In the genomic region with DNA sequence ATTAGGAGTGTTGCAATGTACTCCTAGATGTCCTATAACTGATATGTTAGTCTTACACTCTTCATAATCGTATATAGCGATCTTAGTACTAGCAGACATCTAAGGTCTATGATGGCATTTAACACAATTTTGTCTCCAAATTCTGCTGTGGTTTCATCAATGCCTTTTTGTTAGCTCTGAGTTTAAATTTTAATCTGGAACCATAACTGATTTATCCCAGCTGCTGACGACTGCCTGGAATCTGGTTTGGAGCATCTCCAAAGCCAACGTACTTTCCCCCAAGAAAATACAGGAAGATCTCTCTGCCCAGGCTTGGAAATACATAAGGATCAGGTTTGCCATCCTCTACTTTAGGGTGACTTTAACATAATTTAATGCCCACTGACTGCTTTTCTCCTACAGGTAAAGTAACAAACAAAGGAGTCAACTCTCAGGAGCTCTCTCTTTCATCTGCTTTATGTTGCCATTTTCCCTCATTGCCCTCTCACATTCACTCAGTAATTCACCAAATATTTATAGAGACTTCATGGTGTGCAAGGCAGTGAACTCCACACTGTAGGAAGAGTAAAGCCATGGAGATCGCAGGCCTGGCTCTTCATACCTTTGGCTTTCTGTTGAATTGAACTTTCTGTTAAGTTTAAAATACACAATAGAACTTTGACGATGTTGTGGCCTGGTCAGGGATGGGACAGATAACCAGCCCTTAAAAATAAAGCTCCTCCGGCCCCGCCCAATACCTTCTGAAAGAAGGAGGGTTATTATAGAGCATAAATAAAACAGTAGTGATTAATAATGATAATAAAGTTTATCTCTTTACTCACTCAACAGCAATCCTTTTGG, we compare ENCODE assay signal across 22 cellular contexts. TPM values are rescaled to one million over a fixed set of nuclear protein-coding genes. Genes with fewer than 3 reads are reported as not detected.
DNase-seq lines count a peak whose midpoint lies in the region; ATAC-seq and TF ChIP-seq lines count a peak whose summit lies in the region.
"Had no signal": no experiment of that assay in that cellular context is flagged by ENCODE, and none has a peak within 500 bp of the region (broad histone marks: within the 10 kb centered on the region; RNA-seq: fewer than 3 reads in every experiment).

No MANE protein-coding gene starts in this region.

- H4K20me1 ChIP-seq in GM23248 (ENCODE audit: insufficient read depth): no peaks in the 10 kb centered on the region

- H3K4me1 ChIP-seq in GM23248 (ENCODE audit: insufficient read depth) (no peaks in the 10 kb centered on the region), ovary (ENCODE audit: insufficient read depth) (peaks cover 2% of the 10 kb centered on the region)
- H3K4me1 ChIP-seq: colonic mucosa, upper lobe of left lung had no signal

- no peaks in the 10 kb centered on the region for H3K9me3 Mint-ChIP-seq in chondrocyte (ENCODE audit: low read depth)
- H3K9me3 Mint-ChIP-seq: T-cell had no signal

- no peak overlapping the region for H3K4me2 ChIP-seq in GM23248 (ENCODE audit: unreplicated experiment)
- H3K4me2 ChIP-seq: GM23338 had no signal

- peak overlapping the region; percentile 29 for H3K27ac Mint-ChIP-seq in chondrocyte (ENCODE audit: unreplicated experiment)
- H3K27ac Mint-ChIP-seq: B cell, GM23338, T-cell had no signal

- H3F3A ChIP-seq in GM23248 (ENCODE audit: insufficient read depth): no peaks in the 10 kb centered on the region

- no peak overlapping the region for H3K27ac ChIP-seq in GM23248
- peak overlapping the region in 1 of 2 donors; percentile 2 for H3K27ac ChIP-seq in ovary
- H3K27ac ChIP-seq: colonic mucosa, skin epidermis, upper lobe of left lung had no signal

- H3K27me3 ChIP-seq in GM23248 (replicated peaks; ENCODE audit: insufficient read depth): no peaks in the 10 kb centered on the region
- H3K27me3 ChIP-seq in ovary: no peaks in the 10 kb centered on the region
- H3K27me3 ChIP-seq: colonic mucosa, upper lobe of left lung had no signal

- no peak overlapping the region for H3K9ac ChIP-seq in GM23248

- H3K36me3 Mint-ChIP-seq in chondrocyte (ENCODE audit: low read depth): peaks cover 11% of the 10 kb centered on the region
- H3K36me3 Mint-ChIP-seq: T-cell had no signal

- ATAC-seq in sciatic nerve (peak; percentile 40), HG02610 (IDR thresholded peaks at IDR 0.05; ENCODE audit: unreplicated experiment) (no peak)
- ATAC-seq: GM23338; stimulated activated naive CD8-positive, alpha-beta T cell treated with anti-CD3 and anti-CD28 coated beads, Interleukin-15, Interleukin-2, amounts not matched to agents 100 U/mL and 50 U/mL, for 24 hours; T-cell had no signal

- no peak for TF ChIP-seq POLR2A in ovary (IDR thresholded peaks at IDR 0.05)

- no peak for TF ChIP-seq CTCF in chondrocyte (IDR thresholded peaks at IDR 0.05)
- TF ChIP-seq CTCF in ovary (IDR thresholded peaks at IDR 0.05): no peak

- H3K36me3 ChIP-seq in GM23248 (ENCODE audit: low read depth) (no peaks in the 10 kb centered on the region), ovary (no peaks in the 10 kb centered on the region)
- H3K36me3 ChIP-seq: colonic mucosa, upper lobe of left lung had no signal

- H3K27me3 Mint-ChIP-seq in chondrocyte (ENCODE audit: low read depth): no peaks in the 10 kb centered on the region
- H3K27me3 Mint-ChIP-seq: B cell had no signal

- no peak overlapping the region for H3K4me3 Mint-ChIP-seq in chondrocyte (ENCODE audit: unreplicated experiment)
- H3K4me3 Mint-ChIP-seq: B cell, GM23338, T-cell had no signal

- H3K4me1 Mint-ChIP-seq in chondrocyte (ENCODE audit: low read depth): peaks cover 19% of the 10 kb centered on the region
- H3K4me1 Mint-ChIP-seq: B cell, GM23338, T-cell had no signal

- no peaks in the 10 kb centered on the region for H3K9me3 ChIP-seq in GM23248 (ENCODE audit: low read depth)
- H3K9me3 ChIP-seq in ovary: no peaks in the 10 kb centered on the region
- H3K9me3 ChIP-seq: colonic mucosa, upper lobe of left lung had no signal

- TF ChIP-seq EP300 in ovary (IDR thresholded peaks at IDR 0.05): no peak

- H3K9me2 ChIP-seq in GM23248 (ENCODE audit: insufficient read depth): no peaks in the 10 kb centered on the region

- H2AFZ ChIP-seq in GM23248: 0 out of 2 replicates have a peak overlapping the region, but pooled peaks have one; percentile 13
- H2AFZ ChIP-seq: GM23338 had no signal

- H3K79me2 ChIP-seq in GM23248 (ENCODE audit: insufficient read depth): no peaks in the 10 kb centered on the region

- 63% methylated on average over 8 of the region's 8 CpGs for WGBS in GM23248 (ENCODE audit: low coverage in 1 of 2, low lambda C conversion rate in 2 of 2, missing lambda C conversion rate in 2 of 2), 2 experiments
- WGBS in ovary, 3 donors: 47 to 49% (median 49%) methylated on average over 8 of the region's 8 CpGs

- intact Hi-C loops in sciatic nerve (cut with DNase I): no loop called here
- intact Hi-C loops in ovary (cut with DNase I): no loop called here

- in situ Hi-C loops in GM23248 (cut with MboI): no loop called here

- DNase-seq in GM23248: no peak
- no peak for DNase-seq in chondrocyte (ENCODE audit: low spot score)
- peak; percentile 39 for DNase-seq in glomerular visceral epithelial cell (ENCODE audit: extremely low spot score)
- DNase-seq in sciatic nerve (ENCODE audit: low spot score): no peak
- DNase-seq in NCI-H226: no peak
- DNase-seq in NCI-H510A (lab: John Stamatoyannopoulos, UW): no peak
- no peak for DNase-seq in ovary
- DNase-seq: activated CD4-positive, alpha-beta T cell treated with anti-CD3 and anti-CD28 coated beads, Interleukin-2, amount 50 U/mL, for 1 hour; activated naive CD4-positive, alpha-beta T cell treated with Interleukin-2 at 50 U/mL for 16 hours; aorta; colonic mucosa; NCI-H1105; NCI-H526; SHP77; stimulated activated naive CD8-positive, alpha-beta T cell treated with anti-CD3 and anti-CD28 coated beads, Interleukin-15, Interleukin-2, amounts not matched to agents 100 U/mL and 50 U/mL, for 24 hours; T-cell; upper lobe of left lung had no signal

- H3K4me3 ChIP-seq in GM23248 (no peak overlapping the region), ovary (no peak overlapping the region)
- H3K4me3 ChIP-seq: colonic mucosa, GM23338, lung, skin epidermis, upper lobe of left lung had no signal

RNA-seq across cellular contexts. Expression of gene SPART, which starts 23.3 kb away (rescaled TPM):
- total RNA-seq in GM23248 (2014; rRNA removed; shearing (Covaris generic)): 77.1 and 82.4 TPM in 2 replicates
- 66.3 and 72.8 TPM in 2 replicates for polyA plus RNA-seq in GM23248 (2016; fragmentation: Nextera tagmentation; extraction: Ambion mirVana)
- 93.6 to 97.1 TPM (median 95.6 TPM) in 3 replicates for total RNA-seq in chondrocyte
- 90.2 TPM for total RNA-seq in sciatic nerve
- total RNA-seq in ovary: 100 to 1,000 TPM in 3 of 7 donors, 10 to 100 TPM in 4; 59.5 to 141 (median 98.1) TPM
- 100 to 1,000 TPM in 1 of 2 donors, 10 to 100 TPM in 1; 77.2 to 129 TPM for polyA plus RNA-seq in ovary
